22 cellular contexts compared by ENCODE assay signal in genomic region chr7:156218544-156219306, GRCh38.
"Had no signal": no experiment of that assay in that cellular context is flagged by ENCODE, and none has a peak within 500 bp of the region (broad histone marks: within the 10 kb centered on the region; RNA-seq: fewer than 3 reads in every experiment).

No MANE protein-coding gene starts in this region.

- H3K4me1 ChIP-seq: esophagus muscularis mucosa, gastrocnemius medialis, heart right ventricle, left ventricle myocardium inferior, lower lobe of right lung, pancreas, prostate gland, spleen, testis, tibial nerve had no signal

- H3K9me3 ChIP-seq: esophagus muscularis mucosa, gastrocnemius medialis, heart right ventricle, left ventricle myocardium inferior, lower lobe of right lung, pancreas, prostate gland, spleen, testis, tibial nerve had no signal

- H3K4me3 ChIP-seq: dorsolateral prefrontal cortex, esophagus muscularis mucosa, gastrocnemius medialis, heart right ventricle, left ventricle myocardium inferior, lower lobe of right lung, pancreas, prostate gland, spleen, testis, tibial nerve had no signal

- H3K27me3 ChIP-seq: gastrocnemius medialis, pancreas, spleen, testis, tibial nerve had no signal

- H3K36me3 ChIP-seq: esophagus muscularis mucosa, gastrocnemius medialis, heart right ventricle, left ventricle myocardium inferior, lower lobe of right lung, pancreas, prostate gland, spleen, tibial nerve had no signal

- DNase-seq: cortex of kidney; dorsolateral prefrontal cortex; effector memory CD4-positive, alpha-beta T cell; gastrocnemius medialis; heart right ventricle; hypothalamus; left ventricle myocardium inferior; lower lobe of right lung; natural killer cell; nucleus accumbens; pancreas; spleen; stimulated activated CD4-positive, alpha-beta T cell treated with anti-CD3 and anti-CD28 coated beads, Interleukin-15, amount 100 ng/mL, for 24 hours; stimulated activated CD4-positive, alpha-beta T cell treated with anti-CD3 and anti-CD28 coated beads, Interleukin-1b, Interleukin-23, amount 100 ng/mL, for 48 hours; stimulated activated CD4-positive, alpha-beta T cell treated with anti-CD3 and anti-CD28 coated beads, Interleukin-4, amount 100 ng/mL, for 24 hours; stimulated activated naive CD8-positive, alpha-beta T cell treated with anti-CD3 and anti-CD28 coated beads, Interleukin-15, amount 100 ng/mL, for 72 hours; testis had no signal

- H3K27ac ChIP-seq: dorsolateral prefrontal cortex, epithelial cell of prostate, esophagus muscularis mucosa, gastrocnemius medialis, heart right ventricle, left ventricle myocardium inferior, lower lobe of right lung, pancreas, prostate gland, spleen, testis, tibial nerve had no signal

- FAIRE-seq: islet of Langerhans, pancreas had no signal
